Comparison of ENCODE assay signal across 10 cellular contexts in genomic region chr17:2048805-2049204, GRCh38. TPM values are rescaled to one million over a fixed set of nuclear protein-coding genes. Genes with fewer than 3 reads are reported as not detected.
DNase-seq lines count a peak whose midpoint lies in the region; ATAC-seq and TF ChIP-seq lines count a peak whose summit lies in the region.
"Had no signal": no experiment of that assay in that cellular context is flagged by ENCODE, and none has a peak within 500 bp of the region (broad histone marks: within the 10 kb centered on the region; RNA-seq: fewer than 3 reads in every experiment).

No MANE protein-coding gene starts in this region.

- no peak overlapping the region for H2AK5ac ChIP-seq in IMR-90 (ENCODE audit: low read depth, low read length)

- in situ Hi-C loops in IMR-90 (cut with MboI; ENCODE audit: low sequenced_read_pairs) = loop anchor here (25.0 kb wide), 1 partner anchor 337 kb away; the partner anchor contains the start of genes TLCD2 and WDR81

- H3K27me3 Mint-ChIP-seq in brain = peaks cover 29% of the 10 kb centered on the region
- peaks cover 0 to 15% (median 0%) of the 10 kb centered on the region in 5 donors for H3K27me3 Mint-ChIP-seq in naive thymus-derived CD4-positive, alpha-beta T cell

- H3K9me1 ChIP-seq in IMR-90 (ENCODE audit: insufficient read depth, low read length) = peaks cover 8% of the 10 kb centered on the region; the same call in 1 of the 2 replicates

- H3K4me1 Mint-ChIP-seq in brain = peaks cover 43% of the 10 kb centered on the region
- peaks cover 8 to 36% (median 22%) of the 10 kb centered on the region in 7 donors for H3K4me1 Mint-ChIP-seq in naive thymus-derived CD4-positive, alpha-beta T cell

- dilution Hi-C loops in IMR-90 (cut with HindIII; ENCODE audit: low sequenced_read_pairs, unreplicated experiment) = no loop called here

- no peaks in the 10 kb centered on the region for H3K9me3 ChIP-seq in IMR-90 (ENCODE audit: control insufficient read depth, insufficient read depth, low read length)
- H3K9me3 ChIP-seq in naive thymus-derived CD4-positive, alpha-beta T cell (ENCODE audit: control insufficient read depth in 2 of 3, low read length in 3 of 3) = no peaks in the 10 kb centered on the region

- H4K91ac ChIP-seq in IMR-90 (ENCODE audit: insufficient read depth, low read depth, low read length) = no peak overlapping the region

- no peak overlapping the region for H2BK20ac ChIP-seq in IMR-90 (ENCODE audit: low read depth, low read length)

- H3K79me1 ChIP-seq in IMR-90 (ENCODE audit: low read depth in 1 of 2, low read length in 2 of 2) = peaks cover 6 to 25% of the 10 kb centered on the region in 2 experiments

- H3K23ac ChIP-seq in IMR-90 (ENCODE audit: low read depth, low read length) = peak overlapping the region; percentile 66; the same call in 1 of the 2 replicates

- H3K27ac ChIP-seq in IMR-90 (ENCODE audit: insufficient read depth, low read length) = no peak overlapping the region
- H3K27ac ChIP-seq in naive thymus-derived CD4-positive, alpha-beta T cell (ENCODE audit: low read depth, low read length) = no peak overlapping the region

- no peak overlapping the region for H2AFZ ChIP-seq in IMR-90 (replicated peaks; ENCODE audit: low read length, poor library complexity)

- H3K4me2 ChIP-seq in IMR-90 (ENCODE audit: low read depth, low read length) = peak overlapping the region; percentile 95; the same call in 1 of the 2 replicates

- TF ChIP-seq CTCF in AG09309 (IDR thresholded peaks at IDR 0.05; ENCODE audit: control insufficient read depth, insufficient read depth, low read depth, low read length, missing control alignments) (no peak), IMR-90 (conservative IDR thresholded peaks at IDR 0.05; ENCODE audit: low read depth, low read length) (no peak), brain (conservative IDR thresholded peaks at IDR 0.05) (no peak)

- no peak overlapping the region for H4K8ac ChIP-seq in IMR-90 (ENCODE audit: low read depth in 2 of 2, low read length in 2 of 2)

- WGBS in IMR-90 (ENCODE audit: extremely low coverage in 2 of 2, insufficient read length in 1 of 2), 2 experiments = no CpG with 5 or more reads among the region's 9 CpGs

- H3K14ac ChIP-seq in IMR-90 (replicated peaks; ENCODE audit: low read depth, low read length) = peak overlapping the region; percentile 43; the same call in 1 of the 2 replicates

- H3K36me3 Mint-ChIP-seq in brain = peaks cover 5% of the 10 kb centered on the region
- H3K36me3 Mint-ChIP-seq in naive thymus-derived CD4-positive, alpha-beta T cell = peaks cover 0 to 5% (median 0%) of the 10 kb centered on the region in 5 donors

- CTCF ChIA-PET in IMR-90 (lab: Yijun Ruan, JAX) = interaction anchor here (0.6 kb wide), 1 partner anchor 238 kb away, joined by 3 read pairs; no protein-coding TSS in a partner anchor
- CTCF ChIA-PET in naive thymus-derived CD4-positive, alpha-beta T cell (lab: Charles Lee) = interaction anchor here (1.1 kb wide), 1 partner anchor 196 kb away, joined by 4 read pairs; no protein-coding TSS in a partner anchor

- no peak for TF ChIP-seq RAD21 in IMR-90 (IDR thresholded peaks at IDR 0.05; ENCODE audit: low read length)

- BruUV-seq in IMR-90 (replicated peaks; lab: Mats Ljungman, UMichigan) = no TSS peak

- H3K4ac ChIP-seq in IMR-90 (ENCODE audit: low read depth, low read length) = no peak overlapping the region

- H4K20me1 ChIP-seq in IMR-90 (ENCODE audit: insufficient read depth, low read length) = peaks cover 15% of the 10 kb centered on the region

- H3K9ac ChIP-seq in IMR-90 (ENCODE audit: low read depth, low read length) = 0 out of 2 replicates have a peak overlapping the region, but pooled peaks have one; percentile 30

- no peak overlapping the region for H3K56ac ChIP-seq in IMR-90 (ENCODE audit: extremely low read depth, insufficient read depth, low read length)

- H3K4me3 ChIP-seq in AG09309 (ENCODE audit: control insufficient read depth, low read depth, low read length) (peak overlapping the region; percentile 63), IMR-90 (ENCODE audit: insufficient read depth, low read depth, low read length) (no peak overlapping the region)
- H3K4me3 ChIP-seq in naive thymus-derived CD4-positive, alpha-beta T cell (ENCODE audit: low read length) = peak overlapping the region; percentile 75

- peak overlapping the region in 3 of 5 experiments; percentile 69 to 85 (median 72) for H3K27ac Mint-ChIP-seq in brain
- peak overlapping the region in 3 of 9 donors; percentile 19 to 80 (median 66) for H3K27ac Mint-ChIP-seq in naive thymus-derived CD4-positive, alpha-beta T cell

- intact Hi-C loops in IMR-90 (cut with micrococcal nuclease) = no loop called here
- intact Hi-C loops in naive thymus-derived CD4-positive, alpha-beta T cell (cut with micrococcal nuclease) = loop anchor here in 1 of 2 donors (2.0 kb wide), 1 partner anchor 18 kb away; the partner anchor contains the start of gene DPH1

- no peak overlapping the region for H2BK15ac ChIP-seq in IMR-90 (ENCODE audit: low read depth, low read length)

- H2BK5ac ChIP-seq in IMR-90 (ENCODE audit: low read depth, low read length, poor library complexity, severe bottlenecking) = no peak overlapping the region

- H2AK9ac ChIP-seq in IMR-90 (replicated peaks; ENCODE audit: low read depth, low read length, poor library complexity) = no peak overlapping the region

- H3K9me3 Mint-ChIP-seq in brain = no peaks in the 10 kb centered on the region
- no peaks in the 10 kb centered on the region for H3K9me3 Mint-ChIP-seq in naive thymus-derived CD4-positive, alpha-beta T cell

- peaks cover 5% of the 10 kb centered on the region; the same call in 1 of the 2 replicates for H3K36me3 ChIP-seq in IMR-90 (ENCODE audit: control insufficient read depth, insufficient read depth, low read length)
- peaks cover 0 to 9% (median 4%) of the 10 kb centered on the region in 3 experiments for H3K36me3 ChIP-seq in naive thymus-derived CD4-positive, alpha-beta T cell (ENCODE audit: control insufficient read depth in 2 of 3, insufficient read depth in 3 of 3, low read length in 3 of 3)

- no peak overlapping the region for H2BK120ac ChIP-seq in IMR-90 (ENCODE audit: low read depth, low read length)

- no peak overlapping the region for H4K5ac ChIP-seq in IMR-90 (ENCODE audit: low read depth, low read length)

- H3K4me3 Mint-ChIP-seq in brain = peak overlapping the region; percentile 86 to 91 (median 88)
- H3K4me3 Mint-ChIP-seq in naive thymus-derived CD4-positive, alpha-beta T cell = peak overlapping the region; percentile 32 to 81 (median 68)

- peak; percentile 38; the same call in 1 of the 2 replicates for TF ChIP-seq POLR2A in IMR-90 (IDR thresholded peaks at IDR 0.05; ENCODE audit: low read depth, low read length)

- DNase-seq in AG09309 (ENCODE audit: low read depth) (no peak), IMR-90 (no peak), EL (no peak), NCI-H2029 (lab: John Stamatoyannopoulos, UW) (no peak)
- no peak for DNase-seq in naive thymus-derived CD4-positive, alpha-beta T cell
- DNase-seq: dermis blood vessel endothelial cell, GF-D8 had no signal

- H3K27me3 ChIP-seq in IMR-90 (ENCODE audit: control insufficient read depth, insufficient read depth, low read length) = no peaks in the 10 kb centered on the region
- peaks cover 0 to 9% of the 10 kb centered on the region in 2 donors for H3K27me3 ChIP-seq in naive thymus-derived CD4-positive, alpha-beta T cell (ENCODE audit: control insufficient read depth in 2 of 2, insufficient read depth in 2 of 2, low read length in 2 of 2)

- peaks cover 10% of the 10 kb centered on the region for H3K4me1 ChIP-seq in IMR-90 (ENCODE audit: control insufficient read depth, insufficient read depth, low read length)
- peaks cover 15 to 21% of the 10 kb centered on the region in 2 donors for H3K4me1 ChIP-seq in naive thymus-derived CD4-positive, alpha-beta T cell (ENCODE audit: control insufficient read depth in 2 of 2, insufficient read depth in 2 of 2, low read length in 2 of 2)

- ATAC-seq in IMR-90 (ENCODE audit: low read depth) = no peak
- no peak for ATAC-seq in naive thymus-derived CD4-positive, alpha-beta T cell
- ATAC-seq in HG03175 (IDR thresholded peaks at IDR 0.05; ENCODE audit: unreplicated experiment) = no peak
- no peak for ATAC-seq in GM18498 (IDR thresholded peaks at IDR 0.05; ENCODE audit: unreplicated experiment)

- no peak overlapping the region for H3K18ac ChIP-seq in IMR-90 (ENCODE audit: low read depth, low read length)

- POLR2A ChIA-PET in IMR-90 (lab: Charles Lee; ENCODE audit: unreplicated experiment) = no interaction called here
- POLR2A ChIA-PET in naive thymus-derived CD4-positive, alpha-beta T cell (lab: Charles Lee) = interaction anchor here (0.6 kb wide), 2 partner anchors 176 to 332 kb away, joined by 4 to 6 read pairs; no protein-coding TSS in a partner anchor

RNA-seq across cellular contexts. Expression of gene HIC1, which starts 6.1 kb away (rescaled TPM):
- total RNA-seq in IMR-90 (2012; rRNA removed) = 10.0 and 10.4 TPM in 2 replicates
- 23.0 and 30.9 TPM in 2 replicates for polyA plus RNA-seq in IMR-90 (2012; rRNA removed)
- polyA plus RNA-seq in IMR-90 (2012; cell fraction: cytosol; rRNA removed) = 17.8 and 60.2 TPM in 2 replicates
- polyA plus RNA-seq in IMR-90 (2012; cell fraction: nucleus; rRNA removed; ENCODE audit: low replicate concordance) = 69.0 and 122 TPM in 2 replicates
- 2.6 TPM for polyA plus RNA-seq in brain (ENCODE audit: insufficient read depth, low read depth, low replicate concordance)
- 100 to 1,000 TPM in 1 of 5 experiments, 1 to 10 TPM in 4; 1.4 to 128 (median 6.3) TPM for total RNA-seq in naive thymus-derived CD4-positive, alpha-beta T cell
- under 1 TPM; 0.56 to 0.83 TPM for polyA plus RNA-seq in naive thymus-derived CD4-positive, alpha-beta T cell

RNA-seq across cellular contexts. Expression of gene OVCA2, which starts 7.0 kb away (rescaled TPM):
- total RNA-seq in IMR-90 (2012; rRNA removed) = 38.7 and 42.2 TPM in 2 replicates
- 46.9 and 52.6 TPM in 2 replicates for polyA plus RNA-seq in IMR-90 (2012; rRNA removed)
- polyA plus RNA-seq in IMR-90 (2012; cell fraction: cytosol; rRNA removed) = 40.4 and 50.0 TPM in 2 replicates
- 23.2 and 26.2 TPM in 2 replicates for polyA plus RNA-seq in IMR-90 (2012; cell fraction: nucleus; rRNA removed; ENCODE audit: low replicate concordance)
- polyA plus RNA-seq in brain (ENCODE audit: insufficient read depth, low read depth, low replicate concordance) = 28.7 TPM
- total RNA-seq in naive thymus-derived CD4-positive, alpha-beta T cell = 10 to 100 TPM; 24.5 to 37.9 (median 31.8) TPM
- 10 to 100 TPM; 52.7 to 65.5 TPM for polyA plus RNA-seq in naive thymus-derived CD4-positive, alpha-beta T cell

RNA-seq across cellular contexts. Expression of gene DPH1, which starts 18.9 kb away (rescaled TPM):
- total RNA-seq in IMR-90 (2012; rRNA removed) = 20.6 and 24.4 TPM in 2 replicates
- polyA plus RNA-seq in IMR-90 (2012; rRNA removed) (49.9 and 51.9 TPM in 2 replicates), brain (ENCODE audit: insufficient read depth, low read depth, low replicate concordance) (18.6 TPM)
- 31.8 and 38.7 TPM in 2 replicates for polyA plus RNA-seq in IMR-90 (2012; cell fraction: cytosol; rRNA removed)
- polyA plus RNA-seq in IMR-90 (2012; cell fraction: nucleus; rRNA removed; ENCODE audit: low replicate concordance) = 153 and 299 TPM in 2 replicates
- total RNA-seq in naive thymus-derived CD4-positive, alpha-beta T cell = 100 to 1,000 TPM in 1 of 5 experiments, 10 to 100 TPM in 4; 47.3 to 124 (median 97.6) TPM
- 10 to 100 TPM; 32.9 to 51.3 TPM for polyA plus RNA-seq in naive thymus-derived CD4-positive, alpha-beta T cell

RNA-seq across cellular contexts. Expression of gene RTN4RL1, which starts 23.7 kb away (rescaled TPM):
- under 0.01 TPM in 2 replicates for total RNA-seq in IMR-90 (2012; rRNA removed)
- polyA plus RNA-seq in IMR-90 (2012; rRNA removed) (0.03 and 0.04 TPM in 2 replicates), brain (ENCODE audit: insufficient read depth, low read depth, low replicate concordance) (4.3 TPM)
- polyA plus RNA-seq in IMR-90 (2012; cell fraction: cytosol; rRNA removed) = 0.07 TPM in 1 of 2 replicates, not detected in the other
- polyA plus RNA-seq in IMR-90 (2012; cell fraction: nucleus; rRNA removed; ENCODE audit: low replicate concordance) = 0.03 TPM in 1 of 2 replicates, not detected in the other
- 1 to 10 TPM in 1 of 5 experiments, under 1 TPM in 2, not detected in 2; 0.19 to 1.5 (median 0.49) TPM for total RNA-seq in naive thymus-derived CD4-positive, alpha-beta T cell
- under 1 TPM; 0.21 to 0.58 TPM for polyA plus RNA-seq in naive thymus-derived CD4-positive, alpha-beta T cell
